In genomic region chr4:142284402-142285221, GRCh38 we compare ENCODE assay signal across 20 cellular contexts.
"Had no signal": no experiment of that assay in that cellular context is flagged by ENCODE, and none has a peak within 500 bp of the region (broad histone marks: within the 10 kb centered on the region; RNA-seq: fewer than 3 reads in every experiment).

No MANE protein-coding gene starts in this region.

- H3K9me3 ChIP-seq: esophagus squamous epithelium, suprapubic skin, transverse colon, vagina had no signal

- H3K27ac ChIP-seq: cardiac muscle cell, esophagus squamous epithelium, suprapubic skin, transverse colon, vagina had no signal

- H3K4me3 Mint-ChIP-seq: activated CD8-positive, alpha-beta memory T cell treated with anti-CD3 and anti-CD28 coated beads, Interleukin-2, amount 10 ng/mL, durations not matched to agents 7 days and 5 days; activated naive CD8-positive, alpha-beta T cell; dendritic cell treated with granulocyte-macrophage colony-stimulating factor and Interleukin-4, amounts not matched to agents 40 ng/mL and 50 ng/mL, for 4 days; stimulated activated naive CD8-positive, alpha-beta T cell treated with anti-CD3 and anti-CD28 coated beads, Interleukin-15, Interleukin-2, amounts not matched to agents 100 ng/mL and 50 ng/mL, for 24 hours had no signal

- ATAC-seq: activated CD8-positive, alpha-beta memory T cell treated with anti-CD3 and anti-CD28 coated beads, Interleukin-2, amount 10 ng/mL, durations not matched to agents 7 days and 5 days; left ventricle myocardium superior had no signal

- H3K4me3 ChIP-seq: cardiac muscle cell, esophagus squamous epithelium, suprapubic skin, transverse colon, vagina had no signal

- H3K27ac Mint-ChIP-seq: activated CD8-positive, alpha-beta memory T cell treated with anti-CD3 and anti-CD28 coated beads, Interleukin-2, amount 10 ng/mL, durations not matched to agents 7 days and 5 days; activated naive CD8-positive, alpha-beta T cell; dendritic cell treated with granulocyte-macrophage colony-stimulating factor and Interleukin-4, amounts not matched to agents 40 ng/mL and 50 ng/mL, for 4 days; stimulated activated naive CD8-positive, alpha-beta T cell treated with anti-CD3 and anti-CD28 coated beads, Interleukin-15, Interleukin-2, amounts not matched to agents 100 ng/mL and 50 ng/mL, for 24 hours had no signal

- H3K27me3 Mint-ChIP-seq: activated CD8-positive, alpha-beta memory T cell treated with anti-CD3 and anti-CD28 coated beads, Interleukin-2, amount 10 ng/mL, durations not matched to agents 7 days and 5 days; activated naive CD8-positive, alpha-beta T cell; dendritic cell treated with granulocyte-macrophage colony-stimulating factor and Interleukin-4, amounts not matched to agents 40 ng/mL and 50 ng/mL, for 4 days; stimulated activated naive CD8-positive, alpha-beta T cell treated with anti-CD3 and anti-CD28 coated beads, Interleukin-15, Interleukin-2, amounts not matched to agents 100 ng/mL and 50 ng/mL, for 24 hours had no signal

- H3K4me1 ChIP-seq: esophagus squamous epithelium, suprapubic skin, vagina had no signal

- H3K27me3 ChIP-seq: cardiac muscle cell, esophagus squamous epithelium, suprapubic skin, transverse colon, vagina had no signal

- H3K36me3 ChIP-seq: cardiac muscle cell, esophagus squamous epithelium, suprapubic skin, transverse colon, vagina had no signal

- DNase-seq: activated CD4-positive, alpha-beta T cell treated with anti-CD3 and anti-CD28 coated beads, Interleukin-2, amount 50 U/mL, for 48 hours; activated CD4-positive, CD25-positive, alpha-beta regulatory T cell; activated CD8-positive, alpha-beta memory T cell treated with anti-CD3 and anti-CD28 coated beads, Interleukin-2, amount 10 ng/mL, durations not matched to agents 7 days and 5 days; activated gamma-delta T cell; amygdala; effector CD8-positive, alpha-beta T cell; esophagus squamous epithelium; left ventricle myocardium superior; occipital lobe; posterior cingulate gyrus; stimulated activated CD4-positive, alpha-beta T cell treated with anti-CD3 and anti-CD28 coated beads, Interleukin-12 subunit alpha, Interleukin-12 subunit beta, amount 100 ng/mL, for 4 hours; stimulated activated CD4-positive, alpha-beta T cell treated with anti-CD3 and anti-CD28 coated beads, Interleukin-1b, Interleukin-23, amount 100 ng/mL, for 48 hours; T1000; transverse colon had no signal
